ENCODE assay signal across 12 cellular contexts in genomic region chr2:127932199-127932877, GRCh38. TPM values are rescaled to one million over a fixed set of nuclear protein-coding genes. Genes with fewer than 3 reads are reported as not detected.
A peak's percentile ranks its signal among the peaks of the same experiment; 100 is the strongest.
DNase-seq lines count a peak whose midpoint lies in the region; ATAC-seq lines count a peak whose summit lies in the region.
"Had no signal": no experiment of that assay in that cellular context is flagged by ENCODE, and none has a peak within 500 bp of the region (broad histone marks: within the 10 kb centered on the region; RNA-seq: fewer than 3 reads in every experiment).

No MANE protein-coding gene starts in this region.

- in situ Hi-C loops in GM23248 (cut with MboI) = no loop called here

- H3K27ac ChIP-seq in GM23248 = no peak overlapping the region
- H3K27ac ChIP-seq: heart right ventricle, spleen had no signal

- no peaks in the 10 kb centered on the region for H3K79me2 ChIP-seq in GM23248 (ENCODE audit: insufficient read depth)

- ATAC-seq in GM18867 (IDR thresholded peaks at IDR 0.05; ENCODE audit: unreplicated experiment) = no peak
- ATAC-seq: activated CD4-positive, CD25-positive, alpha-beta regulatory T cell treated with anti-CD3 and anti-CD28 coated beads, Interleukin-2, amount 50 U/mL, for 24 hours; heart right ventricle; Right ventricle myocardium inferior had no signal

- H3K4me1 ChIP-seq in GM23248 (ENCODE audit: insufficient read depth) = no peaks in the 10 kb centered on the region
- H3K4me1 ChIP-seq: heart right ventricle, spleen had no signal

- no peaks in the 10 kb centered on the region for H3K9me3 ChIP-seq in GM23248 (ENCODE audit: low read depth)
- H3K9me3 ChIP-seq: heart right ventricle, spleen had no signal

- H3K27me3 ChIP-seq in GM23248 (replicated peaks; ENCODE audit: insufficient read depth) = 0 out of 2 replicates have a peak, but pooled peaks cover 2% of the 10 kb centered on the region
- H3K27me3 ChIP-seq: heart right ventricle, spleen had no signal

- no peak overlapping the region for H3K4me2 ChIP-seq in GM23248 (ENCODE audit: unreplicated experiment)

- H4K20me1 ChIP-seq in GM23248 (ENCODE audit: insufficient read depth) = no peaks in the 10 kb centered on the region

- H3K9ac ChIP-seq in GM23248 = no peak overlapping the region

- H3K4me3 ChIP-seq in GM23248 = no peak overlapping the region
- H3K4me3 ChIP-seq: heart right ventricle, spleen had no signal

- intact Hi-C loops in posterior cingulate gyrus (cut with DNase I) = no loop called here

- no peak overlapping the region for H2AFZ ChIP-seq in GM23248

- H3K36me3 ChIP-seq in GM23248 (ENCODE audit: low read depth) = no peaks in the 10 kb centered on the region
- H3K36me3 ChIP-seq: heart right ventricle, spleen had no signal

- H3K9me2 ChIP-seq in GM23248 (ENCODE audit: insufficient read depth) = no peaks in the 10 kb centered on the region

- no peaks in the 10 kb centered on the region for H3F3A ChIP-seq in GM23248 (ENCODE audit: insufficient read depth)

- DNase-seq in GM23248 (peak; percentile 85), NCI-H226 (peak; percentile 59), epidermal melanocyte (ENCODE audit: insufficient read length, low spot score) (peak; percentile 35), renal cortical epithelial cell (ENCODE audit: low read depth) (peak; percentile 83), posterior cingulate gyrus (no peak), UCSD-AML1 (lab: John Stamatoyannopoulos, UW; ENCODE audit: unreplicated experiment) (no peak)
- DNase-seq: DND-41, heart right ventricle, spleen had no signal

- WGBS in GM23248 (ENCODE audit: low coverage in 1 of 2, low lambda C conversion rate in 2 of 2, missing lambda C conversion rate in 2 of 2), 2 experiments = 32 to 36% methylated on average over 7 of the region's 7 CpGs

RNA-seq across cellular contexts. Expression of gene AMMECR1L, which starts 46.6 kb away (rescaled TPM):
- 19.0 and 20.9 TPM in 2 replicates for total RNA-seq in GM23248 (2014; rRNA removed; shearing (Covaris generic))
- polyA plus RNA-seq in GM23248 (2016; fragmentation: Nextera tagmentation; extraction: Ambion mirVana) = 13.2 TPM in 2 replicates
- 21.0 and 27.6 TPM in 2 replicates for total RNA-seq in renal cortical epithelial cell

Comparison
In these comparisons a context has a peak if more than half of its experiments do, and no peak if none do; other contexts are left out.
1. DNase-seq: peak in GM23248 (single experiment), NCI-H226 (single experiment), epidermal melanocyte (single experiment) and renal cortical epithelial cell (single experiment); none in posterior cingulate gyrus (0 of 10) and UCSD-AML1 (single experiment).